Comparison of ENCODE assay signal across 15 cellular contexts in genomic region chr3:1693145-1693544, GRCh38.
"Had no signal": no experiment of that assay in that cellular context is flagged by ENCODE, and none has a peak within 500 bp of the region (broad histone marks: within the 10 kb centered on the region; RNA-seq: fewer than 3 reads in every experiment).

No MANE protein-coding gene starts in this region.

- H3K4me3 ChIP-seq: ascending aorta, gastroesophageal sphincter, mucosa of descending colon, ovary, right lobe of liver had no signal

- H3K27me3 ChIP-seq: ascending aorta, gastroesophageal sphincter, ovary, right lobe of liver had no signal

- H3K36me3 ChIP-seq: ascending aorta, gastroesophageal sphincter, ovary, right lobe of liver had no signal

- H3K4me1 ChIP-seq: ascending aorta, gastroesophageal sphincter had no signal

- H3K27ac ChIP-seq: ascending aorta, epithelial cell of prostate, gastroesophageal sphincter, ovary, right lobe of liver had no signal

- H3K9me3 ChIP-seq: ascending aorta, ovary, right lobe of liver had no signal

- DNase-seq: activated CD4-positive, alpha-beta T cell treated with anti-CD3 and anti-CD28 coated beads for 1 hour; activated CD4-positive, alpha-beta T cell treated with anti-CD3 and anti-CD28 coated beads, Interleukin-2, amount 50 U/mL, for 4 hours; activated naive CD4-positive, alpha-beta T cell treated with Interleukin-2 at 50 U/mL for 16 hours; activated naive CD8-positive, alpha-beta T cell treated with anti-CD3 and anti-CD28 coated beads, Interleukin-2, amount 50 U/mL, for 24 hours; dermis blood vessel endothelial cell; left colon; mucosa of descending colon; naive thymus-derived CD4-positive, alpha-beta T cell; ovary; right lobe of liver; stimulated activated naive CD8-positive, alpha-beta T cell treated with anti-CD3 and anti-CD28 coated beads, Interleukin-15, Interleukin-2, amounts not matched to agents 100 U/mL and 50 U/mL, for 24 hours; T1000 had no signal
